Comparison of ENCODE assay signal across 19 cellular contexts in the genomic region with DNA sequence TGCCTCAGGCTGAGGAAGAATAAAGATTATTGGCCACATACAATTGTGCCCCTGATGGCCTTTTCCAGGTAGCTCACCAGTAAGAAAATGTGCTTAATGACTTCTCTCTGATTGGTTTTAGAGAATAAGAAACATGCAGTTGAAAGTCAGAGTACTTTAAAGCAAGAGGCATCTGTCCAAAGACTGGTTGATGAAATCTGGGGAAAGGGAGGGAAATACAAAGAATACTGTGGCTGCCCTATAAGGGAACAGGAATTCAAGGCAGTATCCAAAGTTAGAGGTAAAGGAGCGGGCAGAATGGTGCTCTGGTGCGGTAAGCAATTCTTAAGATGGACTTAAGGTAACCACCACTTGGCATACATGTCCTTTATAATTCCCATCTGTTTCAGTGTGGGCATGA.
"Had no signal": no experiment of that assay in that cellular context is flagged by ENCODE, and none has a peak within 500 bp of the region (broad histone marks: within the 10 kb centered on the region; RNA-seq: fewer than 3 reads in every experiment).

No MANE protein-coding gene starts in this region.

- H3K4me3 ChIP-seq: lung, psoas muscle, testis, tibial nerve had no signal

- ATAC-seq: esophagus mucosa; left ventricle myocardium superior; psoas muscle; sciatic nerve; stimulated activated naive B cell treated with anti-CD40 and anti-IgM and Interleukin-4, amounts not matched to agents 10 μg/mL and 1 μg/mL and 100 μg/mL, for 72 hours; stimulated activated naive CD8-positive, alpha-beta T cell treated with anti-CD3 and anti-CD28 coated beads, Interleukin-15, amount 100 ng/mL, for 72 hours had no signal

- H3K4me1 ChIP-seq: psoas muscle, testis, tibial nerve had no signal

- H3K9me3 ChIP-seq: neutrophil, psoas muscle, testis had no signal

- H3K27ac ChIP-seq: neutrophil, psoas muscle, testis, tibial nerve had no signal

- DNase-seq: cortex of kidney; effector memory CD4-positive, alpha-beta T cell; head of caudate nucleus; hippocampal formation; left colon; left ventricle myocardium superior; mesendoderm; naive B cell; psoas muscle; stimulated activated CD4-positive, alpha-beta T cell treated with anti-CD3 and anti-CD28 coated beads, Interleukin-2, amount 100 ng/mL, for 24 hours; stimulated activated CD4-positive, alpha-beta T cell treated with anti-CD3 and anti-CD28 coated beads, Interleukin-4, amount 100 ng/mL, for 4 hours; stimulated activated naive B cell treated with anti-CD40 and anti-IgM and Interleukin-4, amounts not matched to agents 10 μg/mL and 1 μg/mL and 100 μg/mL, for 72 hours; stimulated activated naive CD8-positive, alpha-beta T cell treated with anti-CD3 and anti-CD28 coated beads, Interleukin-15, amount 100 ng/mL, for 72 hours; testis had no signal

- H3K27me3 ChIP-seq: neutrophil, testis had no signal
